In the genomic region with DNA sequence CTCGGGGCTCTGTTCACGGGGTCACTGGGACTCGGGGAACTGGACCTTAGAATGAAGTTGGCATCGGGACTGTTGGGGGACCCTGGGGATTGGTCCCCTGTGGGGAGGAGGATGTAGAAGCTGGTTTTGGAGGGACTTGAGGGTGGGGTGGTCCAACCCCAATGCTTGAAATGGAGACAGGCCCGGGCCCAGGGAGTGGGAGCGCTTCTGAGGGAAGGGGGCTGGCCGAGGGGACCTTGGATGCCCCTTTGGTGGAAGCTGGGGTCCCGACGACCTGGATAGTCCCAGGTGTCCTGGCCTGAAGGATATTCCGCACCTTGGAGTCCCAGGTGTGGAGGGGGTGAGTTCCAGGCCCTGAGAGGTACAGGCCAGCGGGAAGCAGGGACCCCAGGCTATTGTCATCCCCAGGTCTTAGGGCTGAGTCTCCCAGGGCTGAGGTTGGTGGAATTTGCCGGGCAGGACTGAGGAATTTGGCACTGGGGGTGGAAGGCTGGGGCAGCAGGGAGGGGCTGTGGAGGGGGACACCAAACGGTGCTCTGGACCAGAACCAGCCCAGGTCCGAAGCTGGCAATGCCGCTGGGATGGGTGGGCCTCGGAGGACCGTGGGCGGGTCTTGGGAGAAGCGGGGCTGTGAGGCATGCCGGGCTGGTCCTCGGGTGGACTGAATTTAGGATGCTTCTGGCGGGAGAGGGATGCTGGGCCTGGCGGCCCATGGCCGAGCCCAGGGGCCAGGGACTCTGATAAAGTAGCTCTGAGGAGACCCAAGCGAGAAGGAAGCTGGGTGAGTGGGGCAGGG, we compare ENCODE assay signal across 1 cellular context.
TF ChIP-seq lines count a peak whose summit lies in the region.

No MANE protein-coding gene starts in this region.

TF ChIP-seq in IMR-90, 13 proteins besides CTCF, POLR2A, EP300 and RAD21:
- no peak for TF ChIP-seq RFX5 (IDR thresholded peaks at IDR 0.05; ENCODE audit: low read depth, low read length)
- TF ChIP-seq, protein P1, sequence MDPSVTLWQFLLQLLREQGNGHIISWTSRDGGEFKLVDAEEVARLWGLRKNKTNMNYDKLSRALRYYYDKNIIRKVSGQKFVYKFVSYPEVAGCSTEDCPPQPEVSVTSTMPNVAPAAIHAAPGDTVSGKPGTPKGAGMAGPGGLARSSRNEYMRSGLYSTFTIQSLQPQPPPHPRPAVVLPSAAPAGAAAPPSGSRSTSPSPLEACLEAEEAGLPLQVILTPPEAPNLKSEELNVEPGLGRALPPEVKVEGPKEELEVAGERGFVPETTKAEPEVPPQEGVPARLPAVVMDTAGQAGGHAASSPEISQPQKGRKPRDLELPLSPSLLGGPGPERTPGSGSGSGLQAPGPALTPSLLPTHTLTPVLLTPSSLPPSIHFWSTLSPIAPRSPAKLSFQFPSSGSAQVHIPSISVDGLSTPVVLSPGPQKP (IDR thresholded peaks at IDR 0.05; ENCODE audit: borderline replicate concordance, low read depth, low read length): no peak
